33 cellular contexts compared by ENCODE assay signal in the genomic region with DNA sequence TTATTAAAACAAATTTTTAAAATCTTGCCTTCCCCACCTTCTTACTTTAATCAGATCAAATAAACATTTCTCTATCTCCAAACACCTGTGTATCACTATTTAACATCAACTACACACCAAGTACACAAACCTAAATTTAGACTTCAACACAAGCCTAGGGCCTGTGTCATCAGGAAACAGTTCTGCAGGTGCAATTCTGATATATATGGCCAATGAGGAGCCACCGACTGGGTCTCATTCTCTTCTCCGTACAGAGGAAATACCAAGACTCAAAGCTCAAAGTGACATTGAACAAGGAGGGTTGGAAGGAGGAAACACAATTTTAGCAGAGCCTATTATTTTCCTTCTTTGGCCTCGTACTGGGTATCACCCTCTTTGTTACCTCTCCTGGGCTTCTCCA.
"Had no signal": no experiment of that assay in that cellular context is flagged by ENCODE, and none has a peak within 500 bp of the region (broad histone marks: within the 10 kb centered on the region; RNA-seq: fewer than 3 reads in every experiment).

No MANE protein-coding gene starts in this region.

- H3K27ac ChIP-seq: adrenal gland, body of pancreas, colonic mucosa, epithelial cell of prostate, esophagus squamous epithelium, gastroesophageal sphincter, WERI-Rb-1 had no signal

- H3K9me3 Mint-ChIP-seq: activated B cell treated with CpG ODN at 0.5 μM for 24 hours; activated CD4-positive, alpha-beta memory T cell treated with anti-CD3 and anti-CD28 coated beads, Interleukin-2, amount 10 ng/mL, durations not matched to agents 7 days and 5 days; activated CD4-positive, alpha-beta T cell treated with anti-CD3 and anti-CD28 coated beads, Interleukin-2, amount 10 ng/mL, durations not matched to agents 24 days and 14 days; activated naive CD8-positive, alpha-beta T cell treated with anti-CD3 and anti-CD28 coated beads, Interleukin-2, amount 50 U/mL, for 24 hours; activated T-cell treated with anti-CD3 and anti-CD28 coated beads, Interleukin-2, amount 50 U/mL, for 24 hours; activated T-cell treated with anti-CD3 and anti-CD28 coated beads, Interleukin-2, amount 50 U/mL, for 72 hours; T-helper 2 cell treated with Interferon-gamma antibody and Interleukin-4, amounts not matched to agents 5 μg/mL and 100 μg/mL, for 36 hours had no signal

- H3K4me1 Mint-ChIP-seq: activated B cell treated with CpG ODN at 0.5 μM for 24 hours; activated CD4-positive, alpha-beta memory T cell treated with anti-CD3 and anti-CD28 coated beads, Interleukin-2, amount 10 ng/mL, durations not matched to agents 7 days and 5 days; activated CD4-positive, alpha-beta T cell treated with anti-CD3 and anti-CD28 coated beads for 36 hours; activated naive CD8-positive, alpha-beta T cell treated with anti-CD3 and anti-CD28 coated beads, Interleukin-2, amount 50 U/mL, for 24 hours had no signal

- H3K27me3 Mint-ChIP-seq: activated CD4-positive, alpha-beta memory T cell treated with anti-CD3 and anti-CD28 coated beads, Interleukin-2, amount 10 ng/mL, durations not matched to agents 7 days and 5 days; activated CD4-positive, alpha-beta T cell treated with anti-CD3 and anti-CD28 coated beads for 36 hours had no signal

- H3K9me3 ChIP-seq: adrenal gland, body of pancreas, colonic mucosa, esophagus squamous epithelium, gastroesophageal sphincter had no signal

- H3K27me3 ChIP-seq: adrenal gland, body of pancreas, colonic mucosa had no signal

- H3K4me3 Mint-ChIP-seq: activated B cell treated with CpG ODN at 0.5 μM for 24 hours; activated CD4-positive, alpha-beta memory T cell treated with anti-CD3 and anti-CD28 coated beads, Interleukin-2, amount 10 ng/mL, durations not matched to agents 7 days and 5 days; activated CD4-positive, alpha-beta T cell treated with anti-CD3 and anti-CD28 coated beads for 36 hours; activated CD4-positive, alpha-beta T cell treated with anti-CD3 and anti-CD28 coated beads, Interleukin-2, amount 10 ng/mL, durations not matched to agents 24 days and 14 days; activated naive CD8-positive, alpha-beta T cell; activated naive CD8-positive, alpha-beta T cell treated with anti-CD3 and anti-CD28 coated beads, Interleukin-2, amount 50 U/mL, for 24 hours; activated T-cell treated with anti-CD3 and anti-CD28 coated beads, Interleukin-2, amount 50 U/mL, for 24 hours; activated T-cell treated with anti-CD3 and anti-CD28 coated beads, Interleukin-2, amount 50 U/mL, for 72 hours; T-helper 17 cell; T-helper 2 cell treated with Interferon-gamma antibody and Interleukin-4, amounts not matched to agents 5 μg/mL and 100 μg/mL, for 36 hours had no signal

- H3K27ac Mint-ChIP-seq: activated B cell treated with CpG ODN at 0.5 μM for 24 hours; activated CD4-positive, alpha-beta memory T cell treated with anti-CD3 and anti-CD28 coated beads, Interleukin-2, amount 10 ng/mL, durations not matched to agents 7 days and 5 days; activated CD4-positive, alpha-beta T cell treated with anti-CD3 and anti-CD28 coated beads for 36 hours; activated CD4-positive, alpha-beta T cell treated with anti-CD3 and anti-CD28 coated beads, Interleukin-2, amount 10 ng/mL, durations not matched to agents 24 days and 14 days; activated naive CD8-positive, alpha-beta T cell; activated naive CD8-positive, alpha-beta T cell treated with anti-CD3 and anti-CD28 coated beads, Interleukin-2, amount 50 U/mL, for 24 hours; activated T-cell treated with anti-CD3 and anti-CD28 coated beads, Interleukin-2, amount 50 U/mL, for 24 hours; activated T-cell treated with anti-CD3 and anti-CD28 coated beads, Interleukin-2, amount 50 U/mL, for 72 hours; T-helper 17 cell; T-helper 2 cell treated with Interferon-gamma antibody and Interleukin-4, amounts not matched to agents 5 μg/mL and 100 μg/mL, for 36 hours had no signal

- H3K36me3 Mint-ChIP-seq: activated naive CD8-positive, alpha-beta T cell had no signal

- H3K4me3 ChIP-seq: adrenal gland, body of pancreas, colonic mucosa, esophagus squamous epithelium, gastroesophageal sphincter had no signal

- DNase-seq: activated B cell treated with CpG ODN at 0.5 μM for 24 hours; activated CD4-positive, alpha-beta memory T cell treated with anti-CD3 and anti-CD28 coated beads, Interleukin-2, amount 10 ng/mL, durations not matched to agents 7 days and 5 days; activated CD4-positive, alpha-beta T cell treated with anti-CD3 and anti-CD28 coated beads for 36 hours; activated CD4-positive, alpha-beta T cell treated with anti-CD3 and anti-CD28 coated beads, Interleukin-2, amount 10 ng/mL, durations not matched to agents 24 days and 14 days; activated CD4-positive, alpha-beta T cell treated with anti-CD3 and anti-CD28 coated beads, Interleukin-2, amount 50 U/mL, for 4 hours; activated CD4-positive, CD25-positive, alpha-beta regulatory T cell treated with anti-CD3 and anti-CD28 coated beads, Interleukin-2, amount 50 U/mL, for 72 hours; activated CD8-positive, alpha-beta memory T cell treated with anti-CD3 and anti-CD28 coated beads, Interleukin-2, amount 50 U/mL, for 48 hours; activated gamma-delta T cell treated with Interleukin-2 at 50 U/mL for 16 hours; activated naive CD4-positive, alpha-beta T cell treated with anti-CD3 and anti-CD28 coated beads, Interleukin-2, amount 50 U/mL, for 16 hours; activated naive CD4-positive, alpha-beta T cell treated with Interleukin-2 at 50 U/mL for 16 hours; activated naive CD8-positive, alpha-beta T cell treated with anti-CD3 and anti-CD28 coated beads, Interleukin-2, amount 50 U/mL, for 24 hours; activated T-cell treated with anti-CD3 and anti-CD28 coated beads for 4 hours; activated T-cell treated with anti-CD3 and anti-CD28 coated beads, Interleukin-2, amount 50 U/mL, for 24 hours; activated T-cell treated with anti-CD3 and anti-CD28 coated beads, Interleukin-2, amount 50 U/mL, for 72 hours; adrenal gland; amygdala; aorta; body of pancreas; caudate nucleus; cerebellar nuclear complex; colonic mucosa; effector CD8-positive, alpha-beta T cell; esophagus squamous epithelium; foreskin melanocyte; head of caudate nucleus; hippocampal formation; T-helper 17 cell; T1000; WERI-Rb-1 had no signal

- H3K36me3 ChIP-seq: adrenal gland, colonic mucosa, esophagus squamous epithelium, gastroesophageal sphincter, WERI-Rb-1 had no signal

- H3K4me1 ChIP-seq: adrenal gland, colonic mucosa, esophagus squamous epithelium, gastroesophageal sphincter had no signal
